Comparison of ENCODE assay signal across 9 cellular contexts in genomic region chr5:43227655-43228054, GRCh38. TPM values are rescaled to one million over a fixed set of nuclear protein-coding genes. Genes with fewer than 3 reads are reported as not detected.
DNase-seq lines count a peak whose midpoint lies in the region; ATAC-seq and TF ChIP-seq lines count a peak whose summit lies in the region.
"Had no signal": no experiment of that assay in that cellular context is flagged by ENCODE, and none has a peak within 500 bp of the region (broad histone marks: within the 10 kb centered on the region; RNA-seq: fewer than 3 reads in every experiment).

No MANE protein-coding gene starts in this region.

- TF ChIP-seq CTCF in Calu3 (IDR thresholded peaks at IDR 0.05; ENCODE audit: unreplicated experiment) (peak; percentile 37), right lobe of liver (IDR thresholded peaks at IDR 0.05) (peak; percentile 50 to 71 (median 62))

- intact Hi-C loops in Calu3 (cut with micrococcal nuclease; ENCODE audit: unreplicated experiment), result loop anchor here (1.0 to 5.0 kb wide), 3 partner anchors 79 to 255 kb away; partner anchors contain the start of gene TMEM267
- intact Hi-C loops in right lobe of liver (cut with DNase I), result loop anchor here in 1 of 2 donors (10.0 kb wide), 1 partner anchor 157 kb away; no protein-coding TSS in a partner anchor

- no peak overlapping the region for H3K4me3 ChIP-seq in right lobe of liver

- no peaks in the 10 kb centered on the region for H3K27me3 ChIP-seq in right lobe of liver

- no peak overlapping the region for H3K27ac ChIP-seq in right lobe of liver

- H3K27ac Mint-ChIP-seq in Calu3 (ENCODE audit: unreplicated experiment), result no peak overlapping the region
- H3K27ac Mint-ChIP-seq in T-helper 2 cell treated with Interferon-gamma antibody and Interleukin-4, amounts not matched to agents 5 μg/mL and 100 μg/mL, for 36 hours, result no peak overlapping the region

- H3K9me3 Mint-ChIP-seq in Calu3 (ENCODE audit: low read depth, unreplicated experiment), result no peaks in the 10 kb centered on the region
- H3K9me3 Mint-ChIP-seq in T-helper 2 cell treated with Interferon-gamma antibody and Interleukin-4, amounts not matched to agents 5 μg/mL and 100 μg/mL, for 36 hours, result no peaks in the 10 kb centered on the region

- no peak for DNase-seq in Calu3
- peak; percentile 50 for DNase-seq in HS-5 (ENCODE audit: low read depth)
- peak; percentile 62 for DNase-seq in amniotic epithelial cell (ENCODE audit: low read depth)
- no peak for DNase-seq in right lobe of liver
- no peak for DNase-seq in inferior parietal cortex (ENCODE audit: extremely low spot score)
- no peak for DNase-seq in cerebellar nuclear complex (lab: John Stamatoyannopoulos, UW)
- DNase-seq in T-helper 2 cell treated with Interferon-gamma antibody and Interleukin-4, amounts not matched to agents 5 μg/mL and 100 μg/mL, for 36 hours (ENCODE audit: low spot score), result no peak
- DNase-seq: stimulated activated CD4-positive, alpha-beta T cell treated with anti-CD3 and anti-CD28 coated beads, Interleukin-2, amount 100 ng/mL, for 24 hours had no signal

- H3K9me3 ChIP-seq in right lobe of liver, result no peaks in the 10 kb centered on the region

- WGBS in right lobe of liver (ENCODE audit: insufficient coverage, low coverage, low lambda C conversion rate, missing lambda C conversion rate), result 0% methylated on average over 1 of the region's 1 CpG

- H3K4me1 Mint-ChIP-seq in Calu3 (ENCODE audit: low read depth, unreplicated experiment), result no peaks in the 10 kb centered on the region
- H3K4me1 Mint-ChIP-seq in T-helper 2 cell treated with Interferon-gamma antibody and Interleukin-4, amounts not matched to agents 5 μg/mL and 100 μg/mL, for 36 hours (ENCODE audit: low read depth), result peaks cover 5% of the 10 kb centered on the region

- CTCF ChIA-PET in Calu3 (lab: Charles Lee), result interaction anchor here (0.7 kb wide), 1 partner anchor 162 kb away, joined by 4 read pairs; no protein-coding TSS in a partner anchor

- H3K4me3 Mint-ChIP-seq in Calu3 (ENCODE audit: low read depth, unreplicated experiment), result no peak overlapping the region
- no peak overlapping the region for H3K4me3 Mint-ChIP-seq in T-helper 2 cell treated with Interferon-gamma antibody and Interleukin-4, amounts not matched to agents 5 μg/mL and 100 μg/mL, for 36 hours

- peaks cover 0 to 5% (median 0%) of the 10 kb centered on the region in 4 donors for H3K4me1 ChIP-seq in right lobe of liver

- no peaks in the 10 kb centered on the region for H3K27me3 Mint-ChIP-seq in Calu3 (ENCODE audit: unreplicated experiment)
- H3K27me3 Mint-ChIP-seq in T-helper 2 cell treated with Interferon-gamma antibody and Interleukin-4, amounts not matched to agents 5 μg/mL and 100 μg/mL, for 36 hours (ENCODE audit: low read depth), result peaks cover 2% of the 10 kb centered on the region

- peak; percentile 83 to 88 (median 84) for ATAC-seq in right lobe of liver
- ATAC-seq in HG02571 (IDR thresholded peaks at IDR 0.05; ENCODE audit: unreplicated experiment), result no peak

- no peaks in the 10 kb centered on the region for H3K36me3 Mint-ChIP-seq in Calu3 (ENCODE audit: insufficient read depth, unreplicated experiment)
- H3K36me3 Mint-ChIP-seq in T-helper 2 cell treated with Interferon-gamma antibody and Interleukin-4, amounts not matched to agents 5 μg/mL and 100 μg/mL, for 36 hours (ENCODE audit: low read depth), result no peaks in the 10 kb centered on the region

- no peak for TF ChIP-seq POLR2A in right lobe of liver (IDR thresholded peaks at IDR 0.05)

- BruUV-seq in Calu3 (replicated peaks; lab: Mats Ljungman, UMichigan), result no TSS peak

- H3K36me3 ChIP-seq in right lobe of liver, result no peaks in the 10 kb centered on the region

RNA-seq across cellular contexts. Expression of gene NIM1K, which starts 35.6 kb away (rescaled TPM):
- total RNA-seq in Calu3 (2022), result 0.26 and 0.88 TPM in 2 replicates
- under 1 TPM in 4 of 6 experiments, not detected in 2; 0.06 to 0.55 (median 0.12) TPM for total RNA-seq in right lobe of liver

Comparison
In these comparisons a context has a peak if more than half of its experiments do, and no peak if none do; other contexts are left out.
1. DNase-seq: peak in HS-5 (single experiment) and amniotic epithelial cell (single experiment); none in Calu3 (single experiment), right lobe of liver (0 of 3), inferior parietal cortex (single experiment), cerebellar nuclear complex (0 of 2) and T-helper 2 cell treated with Interferon-gamma antibody and Interleukin-4, amounts not matched to agents 5 μg/mL and 100 μg/mL, for 36 hours (single experiment).